In genomic region chr3:40985195-40985594, GRCh38 we compare ENCODE assay signal across 18 cellular contexts.
DNase-seq lines count a peak whose midpoint lies in the region; ATAC-seq and TF ChIP-seq lines count a peak whose summit lies in the region.
"Had no signal": no experiment of that assay in that cellular context is flagged by ENCODE, and none has a peak within 500 bp of the region (broad histone marks: within the 10 kb centered on the region; RNA-seq: fewer than 3 reads in every experiment).

No MANE protein-coding gene starts in this region.

- no peak overlapping the region for H3K27ac Mint-ChIP-seq in osteocyte (ENCODE audit: unreplicated experiment)
- H3K27ac Mint-ChIP-seq: activated CD4-positive, alpha-beta T cell treated with anti-CD3 and anti-CD28 coated beads for 36 hours; activated naive CD4-positive, alpha-beta T cell treated with anti-CD3 and anti-CD28 coated beads for 36 hours; CD4-positive, CD25-positive, alpha-beta regulatory T cell had no signal

- TF ChIP-seq CTCF in VCaP (conservative IDR thresholded peaks at IDR 0.05) = no peak
- TF ChIP-seq CTCF in osteocyte (IDR thresholded peaks at IDR 0.05) = no peak

- no peaks in the 10 kb centered on the region for H3K4me1 Mint-ChIP-seq in osteocyte (ENCODE audit: unreplicated experiment)

- H3K9me3 Mint-ChIP-seq in osteocyte (ENCODE audit: unreplicated experiment) = peaks cover 4% of the 10 kb centered on the region
- H3K9me3 Mint-ChIP-seq: activated naive CD4-positive, alpha-beta T cell treated with anti-CD3 and anti-CD28 coated beads for 36 hours had no signal

- H3K36me3 Mint-ChIP-seq in osteocyte (ENCODE audit: unreplicated experiment) = no peaks in the 10 kb centered on the region

- DNase-seq in NCI-H2171 treated with DMSO at 0.1 percent for 48 hours (lab: John Stamatoyannopoulos, UW) (peak; percentile 2), NCI-H2171 (lab: John Stamatoyannopoulos, UW) (no peak), NCI-H2029 (lab: John Stamatoyannopoulos, UW) (peak; percentile 90), osteocyte (ENCODE audit: extremely low spot score, unreplicated experiment) (peak; percentile 25), NCI-H446 treated with DMSO at 0.1 percent for 48 hours (lab: John Stamatoyannopoulos, UW) (no peak)
- no peak for DNase-seq in activated CD8-positive, alpha-beta memory T cell treated with anti-CD3 and anti-CD28 coated beads, Interleukin-2, amount 50 U/mL, for 48 hours
- DNase-seq: activated CD4-positive, alpha-beta T cell treated with anti-CD3 and anti-CD28 coated beads for 36 hours; activated naive CD4-positive, alpha-beta T cell treated with anti-CD3 and anti-CD28 coated beads for 36 hours; CD4-positive, CD25-positive, alpha-beta regulatory T cell; foreskin keratinocyte; NCI-H2081 treated with DMSO at 0.1 percent for 48 hours; ovary had no signal

- H3K27ac ChIP-seq in VCaP = peak overlapping the region; percentile 15; the same call in 1 of the 2 replicates
- H3K27ac ChIP-seq: A549, ascending aorta, foreskin keratinocyte, ovary, SK-N-MC had no signal

- no peak for ATAC-seq in HG03045 (IDR thresholded peaks at IDR 0.05; ENCODE audit: unreplicated experiment)
- ATAC-seq: A549; activated CD4-positive, alpha-beta T cell treated with anti-CD3 and anti-CD28 coated beads for 36 hours; foreskin keratinocyte; sciatic nerve had no signal

- no peak overlapping the region for H3K4me3 Mint-ChIP-seq in osteocyte (ENCODE audit: unreplicated experiment)
- H3K4me3 Mint-ChIP-seq: activated CD4-positive, alpha-beta T cell treated with anti-CD3 and anti-CD28 coated beads for 36 hours; activated naive CD4-positive, alpha-beta T cell treated with anti-CD3 and anti-CD28 coated beads for 36 hours; CD4-positive, CD25-positive, alpha-beta regulatory T cell had no signal

- H3K27me3 Mint-ChIP-seq in osteocyte (ENCODE audit: unreplicated experiment) = peaks cover 12% of the 10 kb centered on the region

Comparison
In these comparisons a context has a peak if more than half of its experiments do, and no peak if none do; other contexts are left out.
1. DNase-seq: peak in NCI-H2171 treated with DMSO at 0.1 percent for 48 hours (single experiment), NCI-H2029 (single experiment) and osteocyte (single experiment); none in NCI-H2171 (single experiment), activated CD8-positive, alpha-beta memory T cell treated with anti-CD3 and anti-CD28 coated beads, Interleukin-2, amount 50 U/mL, for 48 hours (single experiment) and NCI-H446 treated with DMSO at 0.1 percent for 48 hours (single experiment).